ENCODE assay signal across 17 cellular contexts in the genomic region with DNA sequence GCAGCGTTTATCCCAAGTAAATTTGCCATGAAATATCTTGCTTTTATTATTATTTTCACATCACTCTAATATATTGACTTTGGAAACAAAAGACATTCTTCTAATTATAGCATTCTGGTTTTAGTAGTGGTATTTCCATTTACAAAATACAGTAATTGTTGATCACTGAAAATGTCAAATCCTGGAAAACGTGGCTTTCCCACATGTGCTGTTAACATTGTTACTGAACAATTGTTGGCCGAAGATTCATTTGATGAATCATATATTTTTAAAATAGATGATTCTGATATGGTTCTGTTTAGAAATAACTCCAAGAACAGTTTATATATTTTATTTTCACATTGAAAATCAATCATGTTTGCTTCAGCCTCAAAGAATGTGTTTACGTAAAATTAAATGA. TPM values are rescaled to one million over a fixed set of nuclear protein-coding genes. Genes with fewer than 3 reads are reported as not detected.
DNase-seq lines count a peak whose midpoint lies in the region; ATAC-seq, FAIRE-seq and TF ChIP-seq lines count a peak whose summit lies in the region.
"Had no signal": no experiment of that assay in that cellular context is flagged by ENCODE, and none has a peak within 500 bp of the region (broad histone marks: within the 10 kb centered on the region; RNA-seq: fewer than 3 reads in every experiment).

No MANE protein-coding gene starts in this region.

- no peak for ATAC-seq in SK-N-SH treated with all-trans-retinoic acid at 6 μM for 48 hours
- ATAC-seq in stimulated activated naive B cell treated with anti-CD40 and anti-IgM and Interleukin-4, amounts not matched to agents 10 μg/mL and 1 μg/mL and 100 μg/mL, for 72 hours (replicated peaks): no peak
- ATAC-seq in GM21723 (IDR thresholded peaks at IDR 0.05; ENCODE audit: unreplicated experiment): no peak
- ATAC-seq: HepG2 had no signal

- H3K36me3 ChIP-seq in SK-N-SH (replicated peaks in 1 of 2; ENCODE audit: control insufficient read depth in 1 of 2, insufficient read depth in 2 of 2, low read length in 1 of 2) (no peaks in the 10 kb centered on the region), SJCRH30 (no peaks in the 10 kb centered on the region)
- H3K36me3 ChIP-seq: BLaER1 treated with 17β-estradiol and CSF1 and Interleukin-3, amounts not matched to agents 10 nM and 100 nM had no signal

- no peaks in the 10 kb centered on the region for H3K79me2 ChIP-seq in SK-N-SH (ENCODE audit: insufficient read depth)

- H3K27ac Mint-ChIP-seq in stimulated activated naive B cell treated with anti-CD40 and anti-IgM and Interleukin-4, amounts not matched to agents 10 μg/mL and 1 μg/mL and 100 μg/mL, for 72 hours: peak overlapping the region; percentile 97
- H3K27ac Mint-ChIP-seq in mesothelial cell of epicardium: no peak overlapping the region
- H3K27ac Mint-ChIP-seq: HFFc6 had no signal

- TF ChIP-seq RAD21 in SK-N-SH (IDR thresholded peaks at IDR 0.05; ENCODE audit: low read length): no peak

- H3K4me3 Mint-ChIP-seq in stimulated activated naive B cell treated with anti-CD40 and anti-IgM and Interleukin-4, amounts not matched to agents 10 μg/mL and 1 μg/mL and 100 μg/mL, for 72 hours: no peak overlapping the region
- no peak overlapping the region for H3K4me3 Mint-ChIP-seq in mesothelial cell of epicardium
- H3K4me3 Mint-ChIP-seq: CD4-positive, CD25-positive, alpha-beta regulatory T cell; HFFc6 had no signal

- CTCF ChIA-PET in SK-N-SH (lab: Yijun Ruan, JAX): no interaction called here

- H3K36me3 Mint-ChIP-seq in stimulated activated naive B cell treated with anti-CD40 and anti-IgM and Interleukin-4, amounts not matched to agents 10 μg/mL and 1 μg/mL and 100 μg/mL, for 72 hours: peaks cover 46 to 63% of the 10 kb centered on the region in 2 donors
- H3K36me3 Mint-ChIP-seq in mesothelial cell of epicardium: no peaks in the 10 kb centered on the region

- POLR2A ChIA-PET in SK-N-SH (lab: Yijun Ruan, JAX): interaction anchor here (0.6 kb wide), 1 partner anchor 39 kb away, joined by 3 read pairs; a partner anchor contains a TSS

- H2AFZ ChIP-seq in SK-N-SH (ENCODE audit: low read depth): no peak overlapping the region; the same call in 1 of the 2 replicates

- H3K27me3 ChIP-seq in SK-N-SH (ENCODE audit: insufficient read depth) (no peaks in the 10 kb centered on the region; the same call in 1 of the 2 replicates), SJCRH30 (0 out of 2 replicates have a peak, but pooled peaks cover 2% of the 10 kb centered on the region)
- H3K27me3 ChIP-seq: BLaER1 treated with 17β-estradiol and CSF1 and Interleukin-3, amounts not matched to agents 10 nM and 100 nM had no signal

- H3K4me1 Mint-ChIP-seq in stimulated activated naive B cell treated with anti-CD40 and anti-IgM and Interleukin-4, amounts not matched to agents 10 μg/mL and 1 μg/mL and 100 μg/mL, for 72 hours: peaks cover 50 to 58% of the 10 kb centered on the region in 2 donors
- no peaks in the 10 kb centered on the region for H3K4me1 Mint-ChIP-seq in mesothelial cell of epicardium

- H3K4me3 ChIP-seq in SK-N-SH (ENCODE audit: low read depth in 2 of 2, low read length in 1 of 2) (no peak overlapping the region), fibroblast of the aortic adventitia (ENCODE audit: low read depth, low read length) (no peak overlapping the region), SJCRH30 (no peak overlapping the region)
- H3K4me3 ChIP-seq: BLaER1 treated with 17β-estradiol and CSF1 and Interleukin-3, amounts not matched to agents 10 nM and 100 nM had no signal

- H3F3A ChIP-seq in SK-N-SH (replicated peaks; ENCODE audit: insufficient read depth): no peaks in the 10 kb centered on the region

- H3K9me3 ChIP-seq in SK-N-SH (no peaks in the 10 kb centered on the region), SJCRH30 (replicated peaks) (no peaks in the 10 kb centered on the region)

- H3K27me3 Mint-ChIP-seq in stimulated activated naive B cell treated with anti-CD40 and anti-IgM and Interleukin-4, amounts not matched to agents 10 μg/mL and 1 μg/mL and 100 μg/mL, for 72 hours: no peaks in the 10 kb centered on the region
- no peaks in the 10 kb centered on the region for H3K27me3 Mint-ChIP-seq in mesothelial cell of epicardium (ENCODE audit: low read depth)
- H3K27me3 Mint-ChIP-seq: CD4-positive, CD25-positive, alpha-beta regulatory T cell had no signal

- H4K20me1 ChIP-seq in SK-N-SH (ENCODE audit: insufficient read depth): no peaks in the 10 kb centered on the region
- H4K20me1 ChIP-seq: BLaER1 treated with 17β-estradiol and CSF1 and Interleukin-3, amounts not matched to agents 10 nM and 100 nM had no signal

- no peak overlapping the region for H3K4me2 ChIP-seq in SK-N-SH
- H3K4me2 ChIP-seq: BLaER1 treated with 17β-estradiol and CSF1 and Interleukin-3, amounts not matched to agents 10 nM and 100 nM had no signal

- H3K9me3 Mint-ChIP-seq in stimulated activated naive B cell treated with anti-CD40 and anti-IgM and Interleukin-4, amounts not matched to agents 10 μg/mL and 1 μg/mL and 100 μg/mL, for 72 hours: peaks cover 16 to 20% of the 10 kb centered on the region in 2 donors
- H3K9me3 Mint-ChIP-seq in mesothelial cell of epicardium: peaks cover 18% of the 10 kb centered on the region
- H3K9me3 Mint-ChIP-seq: HFFc6 had no signal

- peak; percentile 37 for FAIRE-seq in endometrium (lab: Jason Lieb, UNC)
- FAIRE-seq: HepG2, HTR-8/SVneo had no signal

- H3K27ac ChIP-seq in SK-N-SH (ENCODE audit: low read depth in 2 of 2, low read length in 1 of 2): no peak overlapping the region
- no peak overlapping the region for H3K27ac ChIP-seq in SJCRH30
- H3K27ac ChIP-seq: 22Rv1; BLaER1 treated with 17β-estradiol and CSF1 and Interleukin-3, amounts not matched to agents 10 nM and 100 nM had no signal

- no peak for TF ChIP-seq CTCF in SK-N-SH (IDR thresholded peaks at IDR 0.05)
- TF ChIP-seq CTCF in fibroblast of the aortic adventitia (IDR thresholded peaks at IDR 0.05; ENCODE audit: insufficient read depth, low read length): no peak
- no peak for TF ChIP-seq CTCF in mesothelial cell of epicardium (IDR thresholded peaks at IDR 0.05; ENCODE audit: unreplicated experiment)

- 31% methylated on average over 4 of the region's 4 CpGs for WGBS in SK-N-SH (ENCODE audit: low lambda C conversion rate)

- H3K9ac ChIP-seq in SK-N-SH: no peak overlapping the region
- H3K9ac ChIP-seq: BLaER1 treated with 17β-estradiol and CSF1 and Interleukin-3, amounts not matched to agents 10 nM and 100 nM had no signal

- TF ChIP-seq EP300 in SK-N-SH (IDR thresholded peaks at IDR 0.05; ENCODE audit: borderline replicate concordance in 1 of 2, low read depth in 1 of 2, low read length in 1 of 2): no peak

- H3K4me1 ChIP-seq in SK-N-SH (ENCODE audit: control insufficient read depth in 1 of 2, insufficient read depth in 2 of 2, low read depth in 1 of 2, low read length in 1 of 2) (no peaks in the 10 kb centered on the region), SJCRH30 (no peaks in the 10 kb centered on the region)

- no peak for DNase-seq in SK-N-SH
- peak; percentile 67 for DNase-seq in fibroblast of the aortic adventitia (ENCODE audit: low read depth)
- no peak for DNase-seq in stimulated activated naive B cell treated with anti-CD40 and anti-IgM and Interleukin-4, amounts not matched to agents 10 μg/mL and 1 μg/mL and 100 μg/mL, for 72 hours
- DNase-seq in mesothelial cell of epicardium (ENCODE audit: low spot score in 2 of 2, unreplicated experiment in 2 of 2): no peak
- DNase-seq in SJCRH30: no peak
- DNase-seq: CD4-positive, CD25-positive, alpha-beta regulatory T cell; DMS53; GF-D8; HCEC 1CT; HFFc6 had no signal

- H3K9me2 ChIP-seq in SK-N-SH: no peaks in the 10 kb centered on the region

TF ChIP-seq in SK-N-SH, 30 proteins besides CTCF, POLR2A, EP300 and RAD21:
- TF ChIP-seq FOSL2 (IDR thresholded peaks at IDR 0.05; ENCODE audit: borderline replicate concordance, low read depth) (0 out of 2 replicates have a peak, but pooled peaks have one; percentile 2), EZH2phosphoT487 (IDR thresholded peaks at IDR 0.05; ENCODE audit: borderline replicate concordance, low read depth) (no peak)
TF ChIP-seq in SK-N-SH: peak in this region for 1.

TF ChIP-seq in SK-N-SH treated with all-trans-retinoic acid at 6 μM for 48 hours, 23 proteins besides CTCF, POLR2A, EP300 and RAD21 (continues in another document):
- TF ChIP-seq GLIS3 (CRISPR knock-in tag; IDR thresholded peaks at IDR 0.05) (no peak), ESRRG (CRISPR knock-in tag; IDR thresholded peaks at IDR 0.05) (no peak), BACH2 (CRISPR knock-in tag; IDR thresholded peaks at IDR 0.05; ENCODE audit: borderline replicate concordance) (no peak)

RNA-seq across cellular contexts. Expression of a gene that starts 32.9 kb away (rescaled TPM):
- 0.71 and 0.75 TPM in 2 replicates for polyA plus RNA-seq in SK-N-SH (2012; rRNA removed)
- 0.30 and 0.57 TPM in 2 replicates for polyA plus RNA-seq in SK-N-SH (2012; cell fraction: cytosol; rRNA removed)
- 1.9 and 3.0 TPM in 2 replicates for polyA plus RNA-seq in SK-N-SH (2012; cell fraction: nucleus; rRNA removed)
- 0.09 and 0.41 TPM in 2 replicates for total RNA-seq in fibroblast of the aortic adventitia (ENCODE audit: low replicate concordance)
- total RNA-seq in mesothelial cell of epicardium: 0.34 to 0.75 TPM (median 0.54 TPM) in 3 replicates
- 0.12 and 0.25 TPM in 2 replicates for total RNA-seq in SJCRH30 (2014; rRNA removed; shearing (Covaris generic))

RNA-seq across cellular contexts. Expression of a gene that starts 38.7 kb away (rescaled TPM):
- 7.0 and 10.4 TPM in 2 replicates for polyA plus RNA-seq in SK-N-SH (2012; rRNA removed)
- 8.5 and 10.9 TPM in 2 replicates for polyA plus RNA-seq in SK-N-SH (2012; cell fraction: cytosol; rRNA removed)
- 13.7 and 16.0 TPM in 2 replicates for polyA plus RNA-seq in SK-N-SH (2012; cell fraction: nucleus; rRNA removed)
- total RNA-seq in fibroblast of the aortic adventitia (ENCODE audit: low replicate concordance) (21.0 and 46.0 TPM in 2 replicates), mesothelial cell of epicardium (28.8 to 30.9 TPM (median 29.6 TPM) in 3 replicates)
- 2.8 and 3.0 TPM in 2 replicates for total RNA-seq in SJCRH30 (2014; rRNA removed; shearing (Covaris generic))
